Comparison of ENCODE assay signal across 17 cellular contexts in the genomic region with DNA sequence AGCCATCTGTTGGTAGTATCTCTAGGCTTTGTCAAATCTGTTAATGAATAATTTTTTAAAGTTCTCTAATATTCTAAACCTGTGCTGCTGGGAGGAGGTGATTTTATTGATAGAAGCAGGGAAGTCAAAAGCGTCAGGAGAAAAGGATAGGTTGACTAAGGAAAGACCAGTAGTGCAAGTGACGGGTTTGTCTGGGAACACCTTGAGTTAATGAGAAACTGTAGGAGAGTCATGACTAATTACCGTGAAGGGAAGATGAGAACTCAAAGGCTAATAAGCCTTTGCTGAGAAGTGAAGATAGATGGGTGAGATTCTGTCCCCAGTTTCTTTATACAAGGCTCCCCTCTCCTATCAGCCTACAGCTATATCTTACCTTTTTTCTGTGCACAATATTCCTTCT. TPM values are rescaled to one million over a fixed set of nuclear protein-coding genes. Genes with fewer than 3 reads are reported as not detected.
DNase-seq lines count a peak whose midpoint lies in the region; ATAC-seq, FAIRE-seq and TF ChIP-seq lines count a peak whose summit lies in the region.
"Had no signal": no experiment of that assay in that cellular context is flagged by ENCODE, and none has a peak within 500 bp of the region (broad histone marks: within the 10 kb centered on the region; RNA-seq: fewer than 3 reads in every experiment).

No MANE protein-coding gene starts in this region.

- H3K9me3 Mint-ChIP-seq in Calu3 (ENCODE audit: low read depth, unreplicated experiment) = no peaks in the 10 kb centered on the region

- H3K79me2 ChIP-seq in parathyroid adenoma = peaks cover 20% of the 10 kb centered on the region

- H3K36me3 ChIP-seq in parathyroid adenoma (ENCODE audit: control insufficient read depth, insufficient read depth, low read length) (no peaks in the 10 kb centered on the region), small intestine (ENCODE audit: control insufficient read depth in 2 of 2, insufficient read depth in 2 of 2, low read length in 2 of 2) (no peaks in the 10 kb centered on the region)
- H3K36me3 ChIP-seq: BE2C had no signal

- H3K27ac ChIP-seq in parathyroid adenoma (peak overlapping the region; percentile 45), small intestine (ENCODE audit: low read depth in 1 of 2, low read length in 1 of 2) (peak overlapping the region in 1 of 2 donors; percentile 61)
- H3K27ac ChIP-seq: C4-2B, GM23248 had no signal

- H2AFZ ChIP-seq in parathyroid adenoma = peak overlapping the region; percentile 36
- H2AFZ ChIP-seq: GM23248 had no signal

- H3K4me3 Mint-ChIP-seq in Calu3 (ENCODE audit: low read depth, unreplicated experiment) = no peak overlapping the region
- H3K4me3 Mint-ChIP-seq: CD4-positive, alpha-beta memory T cell had no signal

- H3K36me3 Mint-ChIP-seq in Calu3 (ENCODE audit: insufficient read depth, unreplicated experiment) = peaks cover 11% of the 10 kb centered on the region
- H3K36me3 Mint-ChIP-seq: CD4-positive, alpha-beta memory T cell had no signal

- H3K9me3 ChIP-seq in parathyroid adenoma (ENCODE audit: control insufficient read depth, low read length) (no peaks in the 10 kb centered on the region), small intestine (ENCODE audit: control insufficient read depth, low read depth) (no peaks in the 10 kb centered on the region)
- H3K9me3 ChIP-seq: BE2C had no signal

- intact Hi-C loops in Calu3 (cut with micrococcal nuclease; ENCODE audit: unreplicated experiment) = no loop called here

- WGBS in small intestine, 3 donors = 9 to 63% (median 19%) methylated on average over 3 of the region's 3 CpGs

- peaks cover 39% of the 10 kb centered on the region for H3K4me1 Mint-ChIP-seq in Calu3 (ENCODE audit: low read depth, unreplicated experiment)

- no peak overlapping the region for H3K4me3 ChIP-seq in parathyroid adenoma (ENCODE audit: low read depth, low read length)
- H3K4me3 ChIP-seq in small intestine (ENCODE audit: low read depth in 1 of 2, low read length in 2 of 2) = no peak overlapping the region
- H3K4me3 ChIP-seq: GM23248 had no signal

- H3K4me1 ChIP-seq in parathyroid adenoma (peaks cover 42% of the 10 kb centered on the region), small intestine (ENCODE audit: control insufficient read depth in 2 of 2, insufficient read depth in 1 of 2, low read depth in 1 of 2, low read length in 1 of 2) (peaks cover 2 to 7% of the 10 kb centered on the region in 2 donors)
- H3K4me1 ChIP-seq: BE2C had no signal

- H3K4me2 ChIP-seq in parathyroid adenoma (ENCODE audit: low read length) = no peak overlapping the region

- H3K9ac ChIP-seq in parathyroid adenoma = no peak overlapping the region
- H3K9ac ChIP-seq: GM23248 had no signal

- peak overlapping the region; percentile 5 for H3K27ac Mint-ChIP-seq in Calu3 (ENCODE audit: unreplicated experiment)
- H3K27ac Mint-ChIP-seq: CD4-positive, alpha-beta memory T cell had no signal

- TF ChIP-seq CTCF in Calu3 (IDR thresholded peaks at IDR 0.05; ENCODE audit: unreplicated experiment) = no peak
- TF ChIP-seq CTCF in parathyroid adenoma (IDR thresholded peaks at IDR 0.05) = no peak

- CTCF ChIA-PET in Calu3 (lab: Charles Lee) = interaction anchor here (1.7 kb wide), 1 partner anchor 12 kb away, joined by 3 read pairs; no protein-coding TSS in a partner anchor

- H3K27me3 ChIP-seq in parathyroid adenoma (ENCODE audit: control insufficient read depth, insufficient read depth, low read length) (no peaks in the 10 kb centered on the region), small intestine (ENCODE audit: control insufficient read depth in 2 of 2, insufficient read depth in 2 of 2, low read length in 2 of 2) (no peaks in the 10 kb centered on the region)

- FAIRE-seq in small intestine (lab: Jason Lieb, UNC) = no peak
- FAIRE-seq: A204.1, GM18507, H54 had no signal

- DNase-seq in Calu3 (no peak), kidney tubule cell (ENCODE audit: low spot score) (peak; percentile 54), small intestine (peak; percentile 83), NCI-H2107 treated with DMSO at 0.1 percent for 48 hours (lab: John Stamatoyannopoulos, UW; ENCODE audit: unreplicated experiment) (no peak), putamen (ENCODE audit: low spot score) (no peak)
- DNase-seq: BE2C; CD4-positive, alpha-beta memory T cell; GM23248 had no signal

- ATAC-seq in HG03439 (IDR thresholded peaks at IDR 0.05; ENCODE audit: unreplicated experiment) = no peak
- ATAC-seq: HCT116 had no signal

- no peaks in the 10 kb centered on the region for H3K27me3 Mint-ChIP-seq in Calu3 (ENCODE audit: unreplicated experiment)

- BruUV-seq in Calu3 (replicated peaks; lab: Mats Ljungman, UMichigan) = no TSS peak

RNA-seq across cellular contexts. Expression of gene PDK4, which starts 5.0 kb away (rescaled TPM):
- total RNA-seq in Calu3 (2022) = 6.5 and 7.1 TPM in 2 replicates
- 100 to 1,000 TPM in 1 of 3 donors, 10 to 100 TPM in 2; 70.0 to 210 (median 98.5) TPM for polyA plus RNA-seq in small intestine
- total RNA-seq: HT1080 had no signal
- polyA plus RNA-seq: CD4-positive, alpha-beta memory T cell; IgD-negative memory B cell had no signal

Comparison
In these comparisons a context has a peak if more than half of its experiments do, and no peak if none do; other contexts are left out.
1. DNase-seq: peak in kidney tubule cell (single experiment) and small intestine (single experiment); none in Calu3 (single experiment), NCI-H2107 treated with DMSO at 0.1 percent for 48 hours (single experiment) and putamen (single experiment).